Comparison of ENCODE assay signal across 29 cellular contexts in genomic region chrX:9147086-9147485, GRCh38.
"Had no signal": no experiment of that assay in that cellular context is flagged by ENCODE, and none has a peak within 500 bp of the region (broad histone marks: within the 10 kb centered on the region; RNA-seq: fewer than 3 reads in every experiment).

No MANE protein-coding gene starts in this region.

- H3K4me2 ChIP-seq: hepatocyte had no signal

- H2AFZ ChIP-seq: hepatocyte had no signal

- H3K4me3 ChIP-seq: coronary artery, gastrocnemius medialis, hepatocyte, stomach, thyroid gland, upper lobe of right lung had no signal

- H3K27me3 Mint-ChIP-seq: activated naive CD8-positive, alpha-beta T cell had no signal

- H3K27me3 ChIP-seq: gastrocnemius medialis, hepatocyte, stomach, thyroid gland, upper lobe of right lung had no signal

- H3K9me3 ChIP-seq: gastrocnemius medialis, stomach, thyroid gland, upper lobe of right lung had no signal

- H3K36me3 ChIP-seq: gastrocnemius medialis, stomach, thyroid gland, upper lobe of right lung had no signal

- H3K36me3 Mint-ChIP-seq: activated naive CD8-positive, alpha-beta T cell; mesothelial cell of epicardium; stimulated activated naive B cell treated with anti-CD40 and anti-IgM and Interleukin-4, amounts not matched to agents 10 μg/mL and 1 μg/mL and 100 μg/mL, for 72 hours had no signal

- H3K4me1 Mint-ChIP-seq: central memory CD8-positive, alpha-beta T cell; immature natural killer cell had no signal

- H3K27ac Mint-ChIP-seq: activated naive CD8-positive, alpha-beta T cell; effector memory CD8-positive, alpha-beta T cell; immature natural killer cell; mesothelial cell of epicardium; naive B cell; stimulated activated naive B cell treated with anti-CD40 and anti-IgM and Interleukin-4, amounts not matched to agents 10 μg/mL and 1 μg/mL and 100 μg/mL, for 72 hours had no signal

- H3K27ac ChIP-seq: coronary artery, gastrocnemius medialis, hepatocyte, stomach, thyroid gland, upper lobe of right lung, VCaP had no signal

- DNase-seq: activated CD4-positive, alpha-beta T cell treated with anti-CD3 and anti-CD28 coated beads for 48 hours; activated CD4-positive, alpha-beta T cell treated with anti-CD3 and anti-CD28 coated beads, Interleukin-2, amount 50 U/mL, for 48 hours; activated CD8-positive, alpha-beta memory T cell treated with anti-CD3 and anti-CD28 coated beads for 24 hours; activated effector memory CD4-positive, alpha-beta T cell treated with Interleukin-2 at 50 U/mL for 16 hours; activated naive CD4-positive, alpha-beta T cell treated with Interleukin-2 at 50 U/mL for 16 hours; anterior cingulate cortex; effector memory CD8-positive, alpha-beta T cell; erythroblast; gastrocnemius medialis; glutamatergic neuron; immature natural killer cell; kidney; left colon; mammary epithelial cell; naive B cell; nucleus accumbens; right cardiac atrium; stimulated activated CD4-positive, alpha-beta T cell treated with anti-CD3 and anti-CD28 coated beads, Interleukin-15, amount 100 ng/mL, for 24 hours; stimulated activated CD4-positive, alpha-beta T cell treated with anti-CD3 and anti-CD28 coated beads, Interleukin-2, amount 100 ng/mL, for 24 hours; stimulated activated naive B cell treated with anti-CD40 and anti-IgM and Interleukin-4, amounts not matched to agents 10 μg/mL and 1 μg/mL and 100 μg/mL, for 72 hours; stomach; thyroid gland; upper lobe of right lung had no signal

- H3K4me3 Mint-ChIP-seq: activated naive CD8-positive, alpha-beta T cell; central memory CD8-positive, alpha-beta T cell; effector memory CD8-positive, alpha-beta T cell; immature natural killer cell; mesothelial cell of epicardium; naive B cell; stimulated activated naive B cell treated with anti-CD40 and anti-IgM and Interleukin-4, amounts not matched to agents 10 μg/mL and 1 μg/mL and 100 μg/mL, for 72 hours had no signal

- H3K9me3 Mint-ChIP-seq: central memory CD8-positive, alpha-beta T cell had no signal

- H3K4me1 ChIP-seq: gastrocnemius medialis, thyroid gland, upper lobe of right lung had no signal
